ENCODE assay signal across 24 cellular contexts in the genomic region with DNA sequence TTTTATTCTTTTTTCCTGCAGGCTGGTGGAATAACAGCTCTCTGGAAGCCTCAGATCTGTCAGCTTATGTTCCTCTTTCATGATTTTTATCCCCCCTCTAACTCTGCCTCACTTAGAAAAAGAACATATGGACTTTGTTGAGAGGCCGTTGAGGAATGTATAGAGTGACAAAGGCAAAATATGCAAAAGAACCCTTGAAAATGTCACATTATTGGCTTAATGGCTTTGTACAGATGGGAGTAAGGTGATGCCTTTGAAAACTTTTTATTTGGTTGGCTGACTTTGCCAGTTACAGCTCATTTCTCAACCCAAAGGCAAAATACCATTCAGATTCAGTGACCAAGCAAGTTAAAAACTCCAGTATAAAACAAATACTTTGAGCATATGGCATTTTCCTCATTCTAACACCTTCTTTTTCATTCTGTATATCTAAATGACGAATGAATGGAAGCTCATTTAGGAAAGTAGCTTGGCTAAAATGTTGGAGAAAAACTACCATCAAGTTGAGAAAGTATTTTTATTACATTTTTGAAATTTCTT.
DNase-seq lines count a peak whose midpoint lies in the region; ATAC-seq and TF ChIP-seq lines count a peak whose summit lies in the region.
"Had no signal": no experiment of that assay in that cellular context is flagged by ENCODE, and none has a peak within 500 bp of the region (broad histone marks: within the 10 kb centered on the region; RNA-seq: fewer than 3 reads in every experiment).

No MANE protein-coding gene starts in this region.

- TF ChIP-seq CTCF in Loucy (conservative IDR thresholded peaks at IDR 0.05; ENCODE audit: low read length) (no peak), tibial artery (IDR thresholded peaks at IDR 0.05) (no peak)

- H3K27ac ChIP-seq in tibial artery = peak overlapping the region; percentile 44 to 59
- H3K27ac ChIP-seq: body of pancreas, parathyroid adenoma, SJCRH30, testis had no signal

- H3K4me1 ChIP-seq in Loucy (ENCODE audit: insufficient read depth, low read length, poor library complexity, severe bottlenecking) (peaks cover 32% of the 10 kb centered on the region), tibial artery (peaks cover 0 to 44% (median 11%) of the 10 kb centered on the region in 4 donors)
- H3K4me1 ChIP-seq: parathyroid adenoma had no signal

- H3K27me3 ChIP-seq in Loucy (ENCODE audit: insufficient read depth, low read length, poor library complexity, severe bottlenecking) = no peaks in the 10 kb centered on the region
- H3K27me3 ChIP-seq in tibial artery = no peaks in the 10 kb centered on the region
- H3K27me3 ChIP-seq: body of pancreas, esophagus squamous epithelium, gastroesophageal sphincter, SJCRH30, testis had no signal

- DNase-seq in NCI-H82 (lab: John Stamatoyannopoulos, UW) (peak; percentile 66), kidney glomerular epithelial cell (lab: John Stamatoyannopoulos, UW) (peak; percentile 10), tibial artery (no peak), NCI-H2196 (lab: John Stamatoyannopoulos, UW; ENCODE audit: unreplicated experiment) (no peak), HuH-7.5 (ENCODE audit: low spot score) (no peak)
- DNase-seq: activated CD4-positive, alpha-beta T cell treated with anti-CD3 and anti-CD28 coated beads, Interleukin-2, amount 50 U/mL, for 1 hour; activated naive CD8-positive, alpha-beta T cell treated with anti-CD3 and anti-CD28 coated beads, Interleukin-2, amount 10 ng/mL, durations not matched to agents 7 days and 5 days; body of pancreas; DMS79; effector memory CD8-positive, alpha-beta T cell; esophagus squamous epithelium; kidney; MM.1S; naive B cell; NCI-H1417 treated with DMSO at 0.1 percent for 48 hours; NCI-H2227 treated with DMSO at 0.1 percent for 48 hours; NK-92 treated with Interleukin-12 subunit alpha and Interleukin-12 subunit beta, amount 100 ng/mL, for 24 hours; testis had no signal

- ATAC-seq in HG03025 (IDR thresholded peaks at IDR 0.05; ENCODE audit: low FRiP score, unreplicated experiment) = no peak
- ATAC-seq: body of pancreas; effector memory CD8-positive, alpha-beta T cell; gastroesophageal sphincter; GM12878 had no signal

- peaks cover 5% of the 10 kb centered on the region; the same call in 1 of the 2 replicates for H3F3A ChIP-seq in Loucy (ENCODE audit: low read depth)

- peaks cover 6% of the 10 kb centered on the region; the same call in 1 of the 2 replicates for H3K79me2 ChIP-seq in Loucy (ENCODE audit: insufficient read depth, low read length)
- H3K79me2 ChIP-seq: parathyroid adenoma had no signal

- H3K9me2 ChIP-seq in Loucy (replicated peaks; ENCODE audit: low read depth, low read length) = no peaks in the 10 kb centered on the region

- H3K9me3 ChIP-seq in Loucy (ENCODE audit: insufficient read depth, low read depth, low read length) (no peaks in the 10 kb centered on the region), tibial artery (peaks cover 0 to 4% (median 0%) of the 10 kb centered on the region in 3 donors)
- H3K9me3 ChIP-seq: body of pancreas, esophagus squamous epithelium, gastroesophageal sphincter, SJCRH30, testis had no signal

- H2AFZ ChIP-seq in Loucy (ENCODE audit: low read length) = peak overlapping the region; percentile 0; the same call in 1 of the 2 replicates
- H2AFZ ChIP-seq: parathyroid adenoma had no signal

- H3K4me2 ChIP-seq in Loucy (ENCODE audit: low read depth, low read length, poor library complexity, severe bottlenecking) = peak overlapping the region; percentile 59

- intact Hi-C loops in tibial artery (cut with DNase I; ENCODE audit: low total_unique reads) = no loop called here

- H3K4me3 ChIP-seq in Loucy (ENCODE audit: low read length, poor library complexity, severe bottlenecking) = peak overlapping the region; percentile 38
- no peak overlapping the region for H3K4me3 ChIP-seq in tibial artery
- H3K4me3 ChIP-seq: body of pancreas, esophagus squamous epithelium, gastroesophageal sphincter, GM12878, SJCRH30, testis had no signal

- peak overlapping the region; percentile 30 for H3K9ac ChIP-seq in Loucy (ENCODE audit: low read depth, low read length, poor library complexity, severe bottlenecking)
- H3K9ac ChIP-seq: parathyroid adenoma had no signal

- H4K20me1 ChIP-seq in Loucy (ENCODE audit: insufficient read depth, low read length, poor library complexity, severe bottlenecking) = no peaks in the 10 kb centered on the region

- H3K36me3 ChIP-seq in Loucy (ENCODE audit: insufficient read depth, low read length) (no peaks in the 10 kb centered on the region), tibial artery (no peaks in the 10 kb centered on the region)
- H3K36me3 ChIP-seq: esophagus squamous epithelium, gastroesophageal sphincter, SJCRH30 had no signal

Comparison
In these comparisons a context has a peak if more than half of its experiments do, and no peak if none do; other contexts are left out.
1. DNase-seq: peak in NCI-H82 (single experiment) and kidney glomerular epithelial cell (single experiment); none in tibial artery (0 of 2), NCI-H2196 (single experiment) and HuH-7.5 (single experiment).